Comparison of ENCODE assay signal across 9 cellular contexts in the genomic region with DNA sequence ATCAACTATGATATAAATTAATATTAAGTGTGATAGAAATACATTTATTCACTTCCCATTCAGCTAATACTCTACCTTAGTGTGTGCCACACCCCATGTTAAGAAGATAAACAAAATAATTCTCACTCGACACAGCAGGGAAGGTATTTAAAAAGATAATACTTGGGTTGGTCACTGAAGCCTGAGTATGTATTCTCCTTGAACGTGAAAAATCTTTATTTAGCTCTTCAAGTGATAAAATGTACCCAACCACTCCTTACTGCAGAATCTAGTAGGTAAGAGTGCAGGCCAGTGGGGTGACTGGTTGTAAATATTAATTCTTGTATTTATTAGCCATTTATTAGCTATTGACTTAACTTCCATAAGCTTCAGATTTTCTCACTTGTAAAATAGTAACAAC.
"Had no signal": no experiment of that assay in that cellular context is flagged by ENCODE, and none has a peak within 500 bp of the region (broad histone marks: within the 10 kb centered on the region; RNA-seq: fewer than 3 reads in every experiment).

No MANE protein-coding gene starts in this region.

- H3K9me3 ChIP-seq: HAP-1 had no signal

- FAIRE-seq: HepG2, K562 had no signal

- ATAC-seq: HCT116, HepG2, K562 had no signal

- H3K4me3 ChIP-seq: GM23248, HAP-1, K562 had no signal

- DNase-seq: GM23248, GOT3, H7, HFFc6 had no signal

- H2AFZ ChIP-seq: GM23248 had no signal

- H3K27ac ChIP-seq: GM23248, HL-60 had no signal

- H3K9ac ChIP-seq: GM23248 had no signal

- H3K36me3 ChIP-seq: HAP-1 had no signal
